ENCODE assay signal across 1 cellular context in genomic region chr6:163570579-163571231, GRCh38.
TF ChIP-seq lines count a peak whose summit lies in the region.

No MANE protein-coding gene starts in this region.

TF ChIP-seq in K562, 482 proteins besides CTCF, POLR2A, EP300 and RAD21 (continued from another document and continues in another):
- TF ChIP-seq NCOA1 (IDR thresholded peaks at IDR 0.05; ENCODE audit: low read depth) (0 out of 2 replicates have a peak, but pooled peaks have one; percentile 50), TAF7 (tag; IDR thresholded peaks at IDR 0.05) (no peak), DIDO1 (tag; IDR thresholded peaks at IDR 0.05; ENCODE audit: low read depth) (no peak), DMBX1 (CRISPR knock-in tag; IDR thresholded peaks at IDR 0.05; ENCODE audit: borderline replicate concordance) (peak; percentile 82; the same call in 1 of the 2 replicates), ZNF699 (CRISPR knock-in tag; IDR thresholded peaks at IDR 0.05; ENCODE audit: insufficient replicate concordance) (no peak), IRF9 (tag; IDR thresholded peaks at IDR 0.05) (no peak), ZBTB12 (CRISPR knock-in tag; IDR thresholded peaks at IDR 0.05) (no peak), ZBTB11 (CRISPR knock-in tag; IDR thresholded peaks at IDR 0.05) (no peak), MCM5 (IDR thresholded peaks at IDR 0.05; ENCODE audit: low read depth) (no peak), USF1 (CRISPR knock-in tag; IDR thresholded peaks at IDR 0.05) (no peak), CREB5 (CRISPR knock-in tag; IDR thresholded peaks at IDR 0.05) (no peak), HIVEP1 (CRISPR knock-in tag; IDR thresholded peaks at IDR 0.05) (no peak), HINFP (tag; conservative IDR thresholded peaks at IDR 0.05; ENCODE audit: low read depth) (no peak), POLR2AphosphoS2 (IDR thresholded peaks at IDR 0.05; ENCODE audit: low read length) (no peak), KHSRP (IDR thresholded peaks at IDR 0.05) (no peak), GABPB1 (CRISPR knock-in tag; IDR thresholded peaks at IDR 0.05) (no peak), U2AF2 (optimal IDR thresholded peaks at IDR 0.05; ENCODE audit: low read depth, low read length) (no peak), TCF7 (IDR thresholded peaks at IDR 0.05; ENCODE audit: borderline replicate concordance) (no peak), HMBOX1 (IDR thresholded peaks at IDR 0.05) (peak; percentile 99), HLTF (IDR thresholded peaks at IDR 0.05) (peak; percentile 88), FOSL1 (tag; conservative IDR thresholded peaks at IDR 0.05) (no peak), NBN (IDR thresholded peaks at IDR 0.05; ENCODE audit: low read depth) (peak; percentile 79), GATAD2A (IDR thresholded peaks at IDR 0.05) (peak; percentile 73; the same call in 1 of the 2 replicates), REST (CRISPR knock-in tag; IDR thresholded peaks at IDR 0.05; ENCODE audit: low read depth) (no peak), KLF13 (tag; IDR thresholded peaks at IDR 0.05; ENCODE audit: borderline replicate concordance, low read depth) (no peak), NCOR1 (IDR thresholded peaks at IDR 0.05) (peak; percentile 56), NELFE (IDR thresholded peaks at IDR 0.05; ENCODE audit: insufficient read depth, insufficient read length) (no peak), IFI16 (CRISPR knock-in tag; IDR thresholded peaks at IDR 0.05) (no peak), MED1 (CRISPR knock-in tag; IDR thresholded peaks at IDR 0.05; ENCODE audit: borderline replicate concordance) (no peak), ZNF778 (CRISPR knock-in tag; IDR thresholded peaks at IDR 0.05) (no peak), ZSCAN29 (IDR thresholded peaks at IDR 0.05) (no peak; the same call in 1 of the 2 replicates), CCNT2 (IDR thresholded peaks at IDR 0.05; ENCODE audit: borderline replicate concordance, extremely low read depth, insufficient read length, low read depth, low read length) (no peak), CREB3L1 (IDR thresholded peaks at IDR 0.05; ENCODE audit: borderline replicate concordance, low read depth) (no peak), PHB2 (IDR thresholded peaks at IDR 0.05; ENCODE audit: low read depth) (peak; percentile 58), ZNF175 (CRISPR knock-in tag; IDR thresholded peaks at IDR 0.05; ENCODE audit: low read depth) (0 out of 2 replicates have a peak, but pooled peaks have one; percentile 49), KAT2B (IDR thresholded peaks at IDR 0.05; ENCODE audit: low read depth, low read length) (no peak), PRDM10 (IDR thresholded peaks at IDR 0.05; ENCODE audit: partially characterized antibody) (no peak), ZNF253 (CRISPR knock-in tag; conservative IDR thresholded peaks at IDR 0.05) (no peak), L3MBTL2 (IDR thresholded peaks at IDR 0.05) (no peak)
